ENCODE assay signal across 9 cellular contexts in the genomic region with DNA sequence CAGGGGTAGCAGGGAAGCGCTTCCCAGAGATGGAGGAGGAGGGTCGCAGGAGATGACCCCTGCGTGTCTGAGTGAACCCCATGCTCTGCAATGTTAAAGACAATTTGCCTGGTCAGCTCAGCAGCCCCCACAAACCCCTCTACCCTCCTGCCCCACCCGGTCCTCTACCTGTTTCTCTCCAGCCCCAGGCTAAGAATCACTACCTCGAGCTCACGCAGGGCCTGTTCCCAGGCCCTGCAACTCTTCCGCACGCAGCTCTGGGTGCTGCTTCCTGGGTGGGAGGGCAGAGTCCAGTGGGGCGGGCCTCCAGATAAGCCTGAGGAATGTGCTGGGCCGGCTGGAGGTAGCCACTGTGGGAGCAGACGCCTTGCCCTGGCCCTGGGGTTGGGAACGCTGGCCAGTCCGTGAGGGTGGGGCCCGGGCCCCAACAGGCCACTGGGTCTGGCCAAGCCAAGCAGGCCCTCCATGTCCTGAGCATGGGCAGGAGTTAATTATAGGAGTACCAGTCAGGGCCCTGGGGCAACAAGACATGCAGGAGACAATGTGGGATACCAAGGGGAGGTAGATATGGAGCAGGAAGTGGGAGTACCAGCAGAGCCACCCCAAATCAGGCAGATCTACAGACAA. TPM values are rescaled to one million over a fixed set of nuclear protein-coding genes. Genes with fewer than 3 reads are reported as not detected.
DNase-seq lines count a peak whose midpoint lies in the region; ATAC-seq, FAIRE-seq and TF ChIP-seq lines count a peak whose summit lies in the region.
"Had no signal": no experiment of that assay in that cellular context is flagged by ENCODE, and none has a peak within 500 bp of the region (broad histone marks: within the 10 kb centered on the region; RNA-seq: fewer than 3 reads in every experiment).

No MANE protein-coding gene starts in this region.

- intact Hi-C loops in ascending aorta (cut with DNase I) = no loop called here
- intact Hi-C loops in sciatic nerve (cut with DNase I) = no loop called here

- DNase-seq in EL (peak; percentile 79), ascending aorta (ENCODE audit: low spot score in 2 of 2) (peak in 1 of 2 donors; percentile 86), sciatic nerve (ENCODE audit: low spot score) (peak; percentile 68), GM12891 (ENCODE audit: insufficient read length, low spot score) (no peak), NOMO-1 treated with DMSO at 0.1 percent for 48 hours (lab: John Stamatoyannopoulos, UW; ENCODE audit: unreplicated experiment) (no peak), NCI-H1048 (lab: John Stamatoyannopoulos, UW) (no peak)
- DNase-seq: activated T-cell treated with anti-CD3 and anti-CD28 coated beads, Interleukin-2, amount 50 U/mL, for 72 hours had no signal

- H3K36me3 ChIP-seq in ascending aorta = peaks cover under 1% of the 10 kb centered on the region in 2 donors
- H3K36me3 ChIP-seq in iPS-15b (ENCODE audit: control insufficient read depth, insufficient read depth, low read length) = no peaks in the 10 kb centered on the region

- H3K27ac ChIP-seq in ascending aorta = peak overlapping the region; percentile 81 to 82

- FAIRE-seq in GM12891 (lab: Jason Lieb, UNC) = no peak

- H3K4me3 ChIP-seq in ascending aorta = peak overlapping the region; percentile 49 to 58
- peak overlapping the region; percentile 65 for H3K4me3 ChIP-seq in iPS-15b (ENCODE audit: low read depth, low read length)

- no peak for TF ChIP-seq CTCF in ascending aorta (IDR thresholded peaks at IDR 0.05)

- H3K4me1 ChIP-seq in ascending aorta (peaks cover 19 to 56% of the 10 kb centered on the region in 2 donors), iPS-15b (ENCODE audit: control insufficient read depth, insufficient read depth, low read length) (peaks cover 14% of the 10 kb centered on the region)

- no peaks in the 10 kb centered on the region for H3K9me3 ChIP-seq in ascending aorta
- H3K9me3 ChIP-seq in iPS-15b (ENCODE audit: control insufficient read depth, insufficient read depth, low read length) = no peaks in the 10 kb centered on the region

- no peak overlapping the region for H3K9ac ChIP-seq in iPS-15b (ENCODE audit: low read depth, low read length)

- no peaks in the 10 kb centered on the region for H3K27me3 ChIP-seq in ascending aorta
- H3K27me3 ChIP-seq in iPS-15b (ENCODE audit: control insufficient read depth, insufficient read depth, low read length) = peaks cover 13% of the 10 kb centered on the region

- ATAC-seq in sciatic nerve (peak; percentile 77), HG03460 (IDR thresholded peaks at IDR 0.05; ENCODE audit: unreplicated experiment) (no peak)
- ATAC-seq: activated T-cell treated with anti-CD3 and anti-CD28 coated beads, Interleukin-2, amount 50 U/mL, for 72 hours had no signal

- no peak for TF ChIP-seq POLR2A in GM12891 (IDR thresholded peaks at IDR 0.05; ENCODE audit: low read depth, low read length)

TF ChIP-seq in GM12891, 5 proteins besides CTCF, POLR2A, EP300 and RAD21:
- no peak for TF ChIP-seq TAF1 (IDR thresholded peaks at IDR 0.05; ENCODE audit: low read depth, low read length)
- TF ChIP-seq SPI1 (IDR thresholded peaks at IDR 0.05; ENCODE audit: low read depth, low read length) = no peak
- TF ChIP-seq POU2F2 (IDR thresholded peaks at IDR 0.05; ENCODE audit: low read depth, low read length) = no peak
- TF ChIP-seq PAX5 (IDR thresholded peaks at IDR 0.05; ENCODE audit: insufficient read depth, low read length, severe bottlenecking) = no peak
- TF ChIP-seq POLR2AphosphoS5 (IDR thresholded peaks at IDR 0.05; ENCODE audit: low read depth, low read length) = no peak

RNA-seq across cellular contexts. Expression of gene DOK4, which starts 6.1 kb away (rescaled TPM):
- 40.2 TPM for total RNA-seq in ascending aorta
- total RNA-seq in sciatic nerve = 22.6 TPM
- 7.8 TPM for polyA plus RNA-seq in GM12891 (2012; ENCODE audit: low read depth, missing spikeins)

RNA-seq across cellular contexts. Expression of gene POLR2C, which starts 17.8 kb away (rescaled TPM):
- total RNA-seq in ascending aorta (110 TPM), sciatic nerve (42.6 TPM)
- 51.6 TPM for polyA plus RNA-seq in GM12891 (2012; ENCODE audit: low read depth, missing spikeins)

RNA-seq across cellular contexts. Expression of gene COQ9, which starts 33.0 kb away (rescaled TPM):
- 35.7 TPM for total RNA-seq in ascending aorta
- total RNA-seq in sciatic nerve = 31.2 TPM
- 39.0 TPM for polyA plus RNA-seq in GM12891 (2012; ENCODE audit: low read depth, missing spikeins)

RNA-seq across cellular contexts. Expression of gene CIAPIN1, which starts 33.1 kb away (rescaled TPM):
- 28.7 TPM for total RNA-seq in ascending aorta
- 28.1 TPM for total RNA-seq in sciatic nerve
- polyA plus RNA-seq in GM12891 (2012; ENCODE audit: low read depth, missing spikeins) = 31.8 TPM

RNA-seq across cellular contexts. Expression of gene CCDC102A, which starts 56.1 kb away (rescaled TPM):
- total RNA-seq in ascending aorta (13.7 TPM), sciatic nerve (14.3 TPM)
- polyA plus RNA-seq in GM12891 (2012; ENCODE audit: low read depth, missing spikeins) = 7.6 TPM

Comparison
In these comparisons a context has a peak if more than half of its experiments do, and no peak if none do; other contexts are left out.
1. DNase-seq: peak in EL (single experiment) and sciatic nerve (single experiment); none in GM12891 (single experiment), NOMO-1 treated with DMSO at 0.1 percent for 48 hours (single experiment) and NCI-H1048 (single experiment).